ENCODE assay signal across 1 cellular context in genomic region chr12:104180389-104180788, GRCh38.
TF ChIP-seq lines count a peak whose summit lies in the region.

No MANE protein-coding gene starts in this region.

TF ChIP-seq in GM23338, 12 proteins besides CTCF, POLR2A, EP300 and RAD21 (continued from another document):
- TF ChIP-seq ETS1 (IDR thresholded peaks at IDR 0.05) (no peak), JUNB (IDR thresholded peaks at IDR 0.05; ENCODE audit: unreplicated experiment) (no peak), NANOG (IDR thresholded peaks at IDR 0.05; ENCODE audit: borderline replicate concordance) (no peak), ZNF331 (CRISPR knock-in tag; IDR thresholded peaks at IDR 0.05; ENCODE audit: low read depth) (no peak), EZH2 (IDR thresholded peaks at IDR 0.05; ENCODE audit: low read depth, unreplicated experiment) (no peak), CREB1 (CRISPR knock-in tag; IDR thresholded peaks at IDR 0.05; ENCODE audit: low read depth) (no peak), ZNF114 (CRISPR knock-in tag; IDR thresholded peaks at IDR 0.05) (no peak), EZH2phosphoT487 (IDR thresholded peaks at IDR 0.05; ENCODE audit: unreplicated experiment) (no peak), POLR2AphosphoS5 (IDR thresholded peaks at IDR 0.05; ENCODE audit: low read depth) (no peak)
- TF ChIP-seq, protein P1, sequence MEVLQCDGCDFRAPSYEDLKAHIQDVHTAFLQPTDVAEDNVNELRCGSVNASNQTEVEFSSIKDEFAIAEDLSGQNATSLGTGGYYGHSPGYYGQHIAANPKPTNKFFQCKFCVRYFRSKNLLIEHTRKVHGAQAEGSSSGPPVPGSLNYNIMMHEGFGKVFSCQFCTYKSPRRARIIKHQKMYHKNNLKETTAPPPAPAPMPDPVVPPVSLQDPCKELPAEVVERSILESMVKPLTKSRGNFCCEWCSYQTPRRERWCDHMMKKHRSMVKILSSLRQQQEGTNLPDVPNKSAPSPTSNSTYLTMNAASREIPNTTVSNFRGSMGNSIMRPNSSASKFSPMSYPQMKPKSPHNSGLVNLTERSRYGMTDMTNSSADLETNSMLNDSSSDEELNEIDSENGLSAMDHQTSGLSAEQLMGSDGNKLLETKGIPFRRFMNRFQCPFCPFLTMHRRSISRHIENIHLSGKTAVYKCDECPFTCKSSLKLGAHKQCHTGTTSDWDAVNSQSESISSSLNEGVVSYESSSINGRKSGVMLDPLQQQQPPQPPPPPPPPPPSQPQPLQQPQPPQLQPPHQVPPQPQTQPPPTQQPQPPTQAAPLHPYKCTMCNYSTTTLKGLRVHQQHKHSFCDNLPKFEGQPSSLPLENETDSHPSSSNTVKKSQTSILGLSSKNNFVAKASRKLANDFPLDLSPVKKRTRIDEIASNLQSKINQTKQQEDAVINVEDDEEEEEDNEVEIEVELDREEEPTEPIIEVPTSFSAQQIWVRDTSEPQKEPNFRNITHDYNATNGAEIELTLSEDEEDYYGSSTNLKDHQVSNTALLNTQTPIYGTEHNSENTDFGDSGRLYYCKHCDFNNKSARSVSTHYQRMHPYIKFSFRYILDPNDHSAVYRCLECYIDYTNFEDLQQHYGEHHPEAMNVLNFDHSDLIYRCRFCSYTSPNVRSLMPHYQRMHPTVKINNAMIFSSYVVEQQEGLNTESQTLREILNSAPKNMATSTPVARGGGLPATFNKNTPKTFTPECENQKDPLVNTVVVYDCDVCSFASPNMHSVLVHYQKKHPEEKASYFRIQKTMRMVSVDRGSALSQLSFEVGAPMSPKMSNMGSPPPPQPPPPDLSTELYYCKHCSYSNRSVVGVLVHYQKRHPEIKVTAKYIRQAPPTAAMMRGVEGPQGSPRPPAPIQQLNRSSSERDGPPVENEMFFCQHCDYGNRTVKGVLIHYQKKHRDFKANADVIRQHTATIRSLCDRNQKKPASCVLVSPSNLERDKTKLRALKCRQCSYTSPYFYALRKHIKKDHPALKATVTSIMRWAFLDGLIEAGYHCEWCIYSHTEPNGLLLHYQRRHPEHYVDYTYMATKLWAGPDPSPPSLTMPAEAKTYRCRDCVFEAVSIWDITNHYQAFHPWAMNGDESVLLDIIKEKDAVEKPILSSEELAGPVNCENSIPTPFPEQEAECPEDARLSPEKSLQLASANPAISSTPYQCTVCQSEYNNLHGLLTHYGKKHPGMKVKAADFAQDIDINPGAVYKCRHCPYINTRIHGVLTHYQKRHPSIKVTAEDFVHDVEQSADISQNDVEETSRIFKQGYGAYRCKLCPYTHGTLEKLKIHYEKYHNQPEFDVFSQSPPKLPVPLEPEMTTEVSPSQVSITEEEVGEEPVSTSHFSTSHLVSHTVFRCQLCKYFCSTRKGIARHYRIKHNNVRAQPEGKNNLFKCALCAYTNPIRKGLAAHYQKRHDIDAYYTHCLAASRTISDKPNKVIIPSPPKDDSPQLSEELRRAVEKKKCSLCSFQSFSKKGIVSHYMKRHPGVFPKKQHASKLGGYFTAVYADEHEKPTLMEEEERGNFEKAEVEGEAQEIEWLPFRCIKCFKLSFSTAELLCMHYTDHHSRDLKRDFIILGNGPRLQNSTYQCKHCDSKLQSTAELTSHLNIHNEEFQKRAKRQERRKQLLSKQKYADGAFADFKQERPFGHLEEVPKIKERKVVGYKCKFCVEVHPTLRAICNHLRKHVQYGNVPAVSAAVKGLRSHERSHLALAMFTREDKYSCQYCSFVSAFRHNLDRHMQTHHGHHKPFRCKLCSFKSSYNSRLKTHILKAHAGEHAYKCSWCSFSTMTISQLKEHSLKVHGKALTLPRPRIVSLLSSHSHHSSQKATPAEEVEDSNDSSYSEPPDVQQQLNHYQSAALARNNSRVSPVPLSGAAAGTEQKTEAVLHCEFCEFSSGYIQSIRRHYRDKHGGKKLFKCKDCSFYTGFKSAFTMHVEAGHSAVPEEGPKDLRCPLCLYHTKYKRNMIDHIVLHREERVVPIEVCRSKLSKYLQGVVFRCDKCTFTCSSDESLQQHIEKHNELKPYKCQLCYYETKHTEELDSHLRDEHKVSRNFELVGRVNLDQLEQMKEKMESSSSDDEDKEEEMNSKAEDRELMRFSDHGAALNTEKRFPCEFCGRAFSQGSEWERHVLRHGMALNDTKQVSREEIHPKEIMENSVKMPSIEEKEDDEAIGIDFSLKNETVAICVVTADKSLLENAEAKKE (CRISPR knock-in tag; IDR thresholded peaks at IDR 0.05) = no peak
